Comparison of ENCODE assay signal across 22 cellular contexts in the genomic region with DNA sequence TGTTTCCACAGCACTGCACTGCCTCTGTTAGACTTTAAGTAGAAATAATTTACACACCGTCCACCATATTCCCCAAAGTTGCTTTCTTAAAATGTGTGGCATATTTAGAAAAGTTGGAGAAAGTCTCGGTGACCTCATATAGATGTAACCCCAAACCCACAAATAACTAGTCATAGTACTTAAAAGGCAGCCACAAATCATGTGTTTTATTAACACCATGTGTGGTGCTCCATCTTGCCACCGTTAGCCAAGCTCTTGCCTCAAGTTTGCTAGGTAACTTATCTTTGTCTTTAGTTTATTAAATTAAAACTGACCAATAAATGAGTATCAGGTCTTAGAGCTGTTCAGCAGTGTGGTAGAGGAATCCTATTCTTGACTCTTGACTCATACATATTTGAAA.
DNase-seq lines count a peak whose midpoint lies in the region; ATAC-seq and TF ChIP-seq lines count a peak whose summit lies in the region.
"Had no signal": no experiment of that assay in that cellular context is flagged by ENCODE, and none has a peak within 500 bp of the region (broad histone marks: within the 10 kb centered on the region; RNA-seq: fewer than 3 reads in every experiment).

No MANE protein-coding gene starts in this region.

- no peak overlapping the region for H3K4me3 Mint-ChIP-seq in naive thymus-derived CD4-positive, alpha-beta T cell
- H3K4me3 Mint-ChIP-seq: CD4-positive, alpha-beta T cell; HFFc6 had no signal

- peaks cover 0 to 16% (median 12%) of the 10 kb centered on the region in 7 donors for H3K4me1 Mint-ChIP-seq in naive thymus-derived CD4-positive, alpha-beta T cell

- POLR2A ChIA-PET in naive thymus-derived CD4-positive, alpha-beta T cell (lab: Charles Lee) = no interaction called here
- POLR2A ChIA-PET in GM10248 (lab: Yijun Ruan, JAX) = no interaction called here

- no peaks in the 10 kb centered on the region for H3K27me3 ChIP-seq in naive thymus-derived CD4-positive, alpha-beta T cell (ENCODE audit: control insufficient read depth in 2 of 2, insufficient read depth in 2 of 2, low read length in 2 of 2)
- H3K27me3 ChIP-seq: BLaER1 had no signal

- no peak overlapping the region for H3K27ac Mint-ChIP-seq in naive thymus-derived CD4-positive, alpha-beta T cell
- H3K27ac Mint-ChIP-seq: CD4-positive, alpha-beta T cell; HFFc6 had no signal

- H3K27ac ChIP-seq in naive thymus-derived CD4-positive, alpha-beta T cell (ENCODE audit: low read depth, low read length) = no peak overlapping the region
- H3K27ac ChIP-seq: A549, BLaER1 had no signal

- peaks cover 0 to 2% (median 0%) of the 10 kb centered on the region in 5 donors for H3K27me3 Mint-ChIP-seq in naive thymus-derived CD4-positive, alpha-beta T cell
- H3K27me3 Mint-ChIP-seq: CD4-positive, alpha-beta T cell had no signal

- DNase-seq in GM03348 (ENCODE audit: low spot score) (peak; percentile 19), RPMI7951 (ENCODE audit: low read depth) (peak; percentile 59), fibroblast of gingiva (ENCODE audit: low read depth) (peak; percentile 14), GM10248 (ENCODE audit: extremely low spot score) (no peak), NCI-H1092 (lab: John Stamatoyannopoulos, UW) (no peak)
- DNase-seq in naive thymus-derived CD4-positive, alpha-beta T cell = no peak
- DNase-seq: CD4-positive, alpha-beta T cell; DND-41; HFFc6; NCI-H1105; NCI-H146; NCI-H2029; NCI-H226; NCI-H510A treated with DMSO at 0.1 percent for 48 hours; NCI-H748 treated with DMSO at 0.1 percent for 48 hours; NK-92 treated with Interleukin-12 subunit alpha and Interleukin-12 subunit beta, amount 100 ng/mL, for 24 hours; T-helper 1 cell had no signal

- no peak for TF ChIP-seq CTCF in GM10248 (IDR thresholded peaks at IDR 0.05; ENCODE audit: control extremely low read depth, extremely low read depth, low read depth, missing control alignments)

- no peaks in the 10 kb centered on the region for H3K9me3 ChIP-seq in naive thymus-derived CD4-positive, alpha-beta T cell (ENCODE audit: control insufficient read depth in 2 of 3, low read length in 3 of 3)
- H3K9me3 ChIP-seq: A549 had no signal

- intact Hi-C loops in naive thymus-derived CD4-positive, alpha-beta T cell (cut with micrococcal nuclease) = no loop called here

- H3K4me3 ChIP-seq in naive thymus-derived CD4-positive, alpha-beta T cell (ENCODE audit: low read length) = no peak overlapping the region
- H3K4me3 ChIP-seq: A549, BLaER1, K562 had no signal

- H3K4me1 ChIP-seq in naive thymus-derived CD4-positive, alpha-beta T cell (ENCODE audit: control insufficient read depth in 2 of 2, insufficient read depth in 2 of 2, low read length in 2 of 2) = no peaks in the 10 kb centered on the region
- H3K4me1 ChIP-seq: A549, BLaER1 had no signal

- H3K36me3 Mint-ChIP-seq in naive thymus-derived CD4-positive, alpha-beta T cell = peaks cover 0 to 9% (median 0%) of the 10 kb centered on the region in 5 donors

- CTCF ChIA-PET in naive thymus-derived CD4-positive, alpha-beta T cell (lab: Charles Lee) = interaction anchor here (0.6 kb wide), 1 partner anchor 66 kb away, joined by 3 read pairs; no protein-coding TSS in a partner anchor
- CTCF ChIA-PET in GM10248 (lab: Yijun Ruan, JAX) = no interaction called here

- H3K36me3 ChIP-seq in naive thymus-derived CD4-positive, alpha-beta T cell (ENCODE audit: control insufficient read depth in 2 of 3, insufficient read depth in 3 of 3, low read length in 3 of 3) = no peaks in the 10 kb centered on the region

- ATAC-seq in naive thymus-derived CD4-positive, alpha-beta T cell = no peak
- no peak for ATAC-seq in GM18858 (IDR thresholded peaks at IDR 0.05; ENCODE audit: unreplicated experiment)
- ATAC-seq: A549, K562, Panc1 had no signal

- peaks cover 0 to 8% (median 0%) of the 10 kb centered on the region in 11 donors for H3K9me3 Mint-ChIP-seq in naive thymus-derived CD4-positive, alpha-beta T cell
- H3K9me3 Mint-ChIP-seq: HFFc6 had no signal

Comparison
In these comparisons a context has a peak if more than half of its experiments do, and no peak if none do; other contexts are left out.
1. DNase-seq: peak in GM03348 (single experiment), RPMI7951 (single experiment) and fibroblast of gingiva (single experiment); none in naive thymus-derived CD4-positive, alpha-beta T cell (0 of 9), GM10248 (single experiment) and NCI-H1092 (single experiment).